Comparison of ENCODE assay signal across 16 cellular contexts in the genomic region with DNA sequence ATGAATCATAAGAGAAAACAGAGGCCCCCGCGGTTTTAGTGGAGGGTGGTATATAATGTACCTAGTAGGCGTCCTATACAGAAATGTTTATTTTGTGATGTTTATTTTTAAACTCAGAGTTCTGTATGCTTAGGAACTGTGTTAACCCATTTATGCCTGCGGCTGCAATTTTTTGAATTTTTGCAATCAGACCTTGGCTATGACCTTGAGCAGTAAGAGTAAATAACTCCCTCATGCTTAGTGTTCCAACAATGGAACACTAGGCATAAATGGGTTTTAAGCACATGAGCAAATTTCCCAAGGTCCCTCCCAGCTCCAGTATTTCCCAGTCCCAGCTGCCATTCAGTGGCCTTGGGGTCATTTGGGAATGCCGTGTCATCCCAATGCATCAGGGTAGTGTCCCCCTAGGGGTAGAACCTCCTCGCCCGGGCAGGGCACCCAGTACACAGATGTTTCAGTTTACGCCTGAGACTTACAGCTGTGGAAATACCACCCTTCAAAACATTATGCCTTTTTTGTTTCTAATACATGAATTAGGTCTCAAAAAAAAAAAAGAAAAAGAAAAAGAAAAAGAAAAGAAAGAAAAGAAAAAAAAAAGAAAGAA.
"Had no signal": no experiment of that assay in that cellular context is flagged by ENCODE, and none has a peak within 500 bp of the region (broad histone marks: within the 10 kb centered on the region; RNA-seq: fewer than 3 reads in every experiment).

No MANE protein-coding gene starts in this region.

- H3K36me3 ChIP-seq: colonic mucosa, heart left ventricle, lower lobe of right lung, ovary, spleen, thoracic aorta had no signal

- H3K9me3 ChIP-seq: body of pancreas, colonic mucosa, lower lobe of right lung, ovary, thoracic aorta had no signal

- DNase-seq: activated CD4-positive, alpha-beta T cell treated with anti-CD3 and anti-CD28 coated beads, Interleukin-2, amount 10 ng/mL, durations not matched to agents 7 days and 5 days; activated CD8-positive, alpha-beta T cell treated with anti-CD3 and anti-CD28 coated beads, Interleukin-2, amount 10 ng/mL, durations not matched to agents 7 days and 5 days; activated naive CD4-positive, alpha-beta T cell treated with anti-CD3 and anti-CD28 coated beads for 36 hours; activated T-cell treated with anti-CD3 and anti-CD28 coated beads, Interleukin-2, amount 50 U/mL, for 24 hours; body of pancreas; colonic mucosa; lower lobe of right lung; midbrain; ovary; spleen; stimulated activated CD4-positive, alpha-beta T cell treated with anti-CD3 and anti-CD28 coated beads, Interleukin-4, amount 100 ng/mL, for 4 hours; stimulated activated naive B cell treated with anti-CD40 and anti-IgM and Interleukin-4, amounts not matched to agents 10 μg/mL and 1 μg/mL and 100 μg/mL, for 72 hours; T1000 had no signal

- FAIRE-seq: frontal cortex had no signal

- H3K4me3 ChIP-seq: body of pancreas, colonic mucosa, heart left ventricle, lower lobe of right lung, ovary, spleen, thoracic aorta had no signal

- H3K4me1 ChIP-seq: body of pancreas, colonic mucosa had no signal

- H3K27me3 ChIP-seq: body of pancreas, colonic mucosa, heart left ventricle, ovary had no signal

- H3K27ac ChIP-seq: body of pancreas, colonic mucosa, lower lobe of right lung, ovary, spleen, thoracic aorta had no signal
